19 cellular contexts compared by ENCODE assay signal in genomic region chr7:2046581-2047271, GRCh38.
A peak's percentile ranks its signal among the peaks of the same experiment; 100 is the strongest.
DNase-seq lines count a peak whose midpoint lies in the region; ATAC-seq and TF ChIP-seq lines count a peak whose summit lies in the region.
"Had no signal": no experiment of that assay in that cellular context is flagged by ENCODE, and none has a peak within 500 bp of the region (broad histone marks: within the 10 kb centered on the region; RNA-seq: fewer than 3 reads in every experiment).

No MANE protein-coding gene starts in this region.

- TF ChIP-seq CTCF in hepatocyte (IDR thresholded peaks at IDR 0.05; ENCODE audit: poor library complexity): no peak
- TF ChIP-seq CTCF in upper lobe of left lung (IDR thresholded peaks at IDR 0.05): no peak

- H3K27me3 ChIP-seq in hepatocyte (no peaks in the 10 kb centered on the region), upper lobe of left lung (no peaks in the 10 kb centered on the region)
- H3K27me3 ChIP-seq: dorsolateral prefrontal cortex had no signal

- no peak for TF ChIP-seq EP300 in upper lobe of left lung (IDR thresholded peaks at IDR 0.05)

- H3K79me2 ChIP-seq in hepatocyte: no peaks in the 10 kb centered on the region

- H3K4me3 ChIP-seq in hepatocyte: no peak overlapping the region
- H3K4me3 ChIP-seq in upper lobe of left lung: no peak overlapping the region
- H3K4me3 ChIP-seq: dorsolateral prefrontal cortex, prostate gland had no signal

- TF ChIP-seq POLR2A in upper lobe of left lung (IDR thresholded peaks at IDR 0.05): no peak

- H3K4me2 ChIP-seq in hepatocyte: peak overlapping the region; percentile 52

- H3K36me3 ChIP-seq in hepatocyte (replicated peaks; ENCODE audit: insufficient read depth, low read depth) (no peaks in the 10 kb centered on the region), upper lobe of left lung (peaks cover 0 to 4% (median 1%) of the 10 kb centered on the region in 4 donors)
- H3K36me3 ChIP-seq: prostate gland had no signal

- H3K27ac ChIP-seq in hepatocyte (peak overlapping the region; percentile 28), upper lobe of left lung (no peak overlapping the region)
- H3K27ac ChIP-seq: dorsolateral prefrontal cortex, prostate gland had no signal

- H3K9me2 ChIP-seq in hepatocyte (replicated peaks; ENCODE audit: insufficient read depth): no peaks in the 10 kb centered on the region

- 83% methylated on average over 25 of the region's 25 CpGs for WGBS in hepatocyte (ENCODE audit: low lambda C conversion rate, missing lambda C conversion rate)
- 94 to 97% methylated on average over 15 to 25 of the region's 25 CpGs for WGBS in upper lobe of left lung, 2 donors

- H3K9me3 ChIP-seq in hepatocyte (ENCODE audit: low read depth): no peaks in the 10 kb centered on the region
- H3K9me3 ChIP-seq in upper lobe of left lung: no peaks in the 10 kb centered on the region
- H3K9me3 ChIP-seq: prostate gland had no signal

- DNase-seq in activated effector memory CD4-positive, alpha-beta T cell treated with anti-CD3 and anti-CD28 coated beads, Interleukin-2, amount 50 U/mL, for 16 hours: peak; percentile 49
- no peak for DNase-seq in activated effector memory CD4-positive, alpha-beta T cell treated with Interleukin-2 at 50 U/mL for 16 hours
- peak; percentile 61 for DNase-seq in NCI-H69 (lab: John Stamatoyannopoulos, UW)
- DNase-seq in hepatocyte (ENCODE audit: low spot score): no peak
- DNase-seq in retina: peak; percentile 56
- no peak for DNase-seq in upper lobe of left lung
- DNase-seq: amygdala; caudate nucleus; DMS 273 treated with DMSO at 0.1 percent for 48 hours; hippocampal formation; mesenchymal stem cell; NCI-H2107; stimulated activated CD4-positive, alpha-beta T cell treated with anti-CD3 and anti-CD28 coated beads, Interleukin-12 subunit alpha, Interleukin-12 subunit beta, amount 100 ng/mL, for 4 hours; T1000 had no signal

- H3K4me1 ChIP-seq in hepatocyte (ENCODE audit: insufficient read depth) (peaks cover 13% of the 10 kb centered on the region), upper lobe of left lung (no peaks in the 10 kb centered on the region)
- H3K4me1 ChIP-seq: prostate gland had no signal

- H2AFZ ChIP-seq in hepatocyte: no peak overlapping the region

- no peak for ATAC-seq in GM18909 (IDR thresholded peaks at IDR 0.05; ENCODE audit: poor library complexity, unreplicated experiment)
- no peak for ATAC-seq in upper lobe of left lung (ENCODE audit: low FRiP score in 2 of 2)
- no peak for ATAC-seq in HG03280 (IDR thresholded peaks at IDR 0.05; ENCODE audit: unreplicated experiment)
- ATAC-seq: naive thymus-derived CD8-positive, alpha-beta T cell had no signal

- H4K20me1 ChIP-seq in hepatocyte (ENCODE audit: insufficient read depth, poor library complexity, severe bottlenecking): no peaks in the 10 kb centered on the region

Comparison
In these comparisons a context has a peak if more than half of its experiments do, and no peak if none do; other contexts are left out.
1. DNase-seq: peak in activated effector memory CD4-positive, alpha-beta T cell treated with anti-CD3 and anti-CD28 coated beads, Interleukin-2, amount 50 U/mL, for 16 hours (single experiment), NCI-H69 (single experiment) and retina (single experiment); none in activated effector memory CD4-positive, alpha-beta T cell treated with Interleukin-2 at 50 U/mL for 16 hours (single experiment), hepatocyte (single experiment) and upper lobe of left lung (0 of 2).